Comparison of ENCODE assay signal across 8 cellular contexts in the genomic region with DNA sequence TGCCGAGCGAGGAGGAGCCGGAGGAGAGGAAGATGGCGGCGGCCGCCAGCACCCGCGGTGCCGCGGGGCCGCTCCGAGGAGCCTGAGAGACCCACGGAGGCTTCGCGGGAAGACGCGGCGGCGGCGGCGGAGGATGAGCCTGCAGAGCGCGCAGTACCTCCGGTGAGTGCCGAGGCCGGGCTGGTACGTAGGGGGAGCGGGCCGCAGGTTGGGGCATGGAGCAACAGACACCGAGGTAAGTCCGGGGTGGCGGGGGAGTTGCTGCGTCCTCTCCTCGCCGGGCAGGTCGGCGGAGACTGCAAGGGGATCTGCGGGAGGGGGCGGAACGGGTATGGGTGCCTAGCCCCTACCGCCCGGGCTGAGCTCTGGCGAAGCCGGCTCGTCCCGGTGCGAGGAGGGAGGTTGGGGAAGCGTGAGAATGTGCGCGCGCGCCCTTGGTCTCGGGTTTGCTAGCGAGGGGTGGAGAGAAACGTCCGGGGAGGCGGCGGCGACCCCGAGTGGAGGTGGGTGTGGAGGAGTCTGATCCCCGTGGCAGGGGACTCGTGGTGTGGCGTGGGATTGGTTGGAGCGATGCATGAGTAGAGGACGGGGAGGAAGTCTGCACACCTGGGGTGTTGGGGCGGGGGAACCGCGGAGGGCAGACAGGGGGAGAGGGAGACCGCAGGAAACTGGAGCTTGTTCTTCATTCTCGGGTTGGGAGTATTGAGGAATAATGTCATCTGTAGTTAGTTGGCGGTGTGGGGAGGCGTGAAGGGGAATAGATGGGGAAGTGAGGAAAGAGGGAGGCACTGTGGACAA. TPM values are rescaled to one million over a fixed set of nuclear protein-coding genes. Genes with fewer than 3 reads are reported as not detected.
DNase-seq lines count a peak whose midpoint lies in the region; ATAC-seq and TF ChIP-seq lines count a peak whose summit lies in the region.

A gene with protein sequence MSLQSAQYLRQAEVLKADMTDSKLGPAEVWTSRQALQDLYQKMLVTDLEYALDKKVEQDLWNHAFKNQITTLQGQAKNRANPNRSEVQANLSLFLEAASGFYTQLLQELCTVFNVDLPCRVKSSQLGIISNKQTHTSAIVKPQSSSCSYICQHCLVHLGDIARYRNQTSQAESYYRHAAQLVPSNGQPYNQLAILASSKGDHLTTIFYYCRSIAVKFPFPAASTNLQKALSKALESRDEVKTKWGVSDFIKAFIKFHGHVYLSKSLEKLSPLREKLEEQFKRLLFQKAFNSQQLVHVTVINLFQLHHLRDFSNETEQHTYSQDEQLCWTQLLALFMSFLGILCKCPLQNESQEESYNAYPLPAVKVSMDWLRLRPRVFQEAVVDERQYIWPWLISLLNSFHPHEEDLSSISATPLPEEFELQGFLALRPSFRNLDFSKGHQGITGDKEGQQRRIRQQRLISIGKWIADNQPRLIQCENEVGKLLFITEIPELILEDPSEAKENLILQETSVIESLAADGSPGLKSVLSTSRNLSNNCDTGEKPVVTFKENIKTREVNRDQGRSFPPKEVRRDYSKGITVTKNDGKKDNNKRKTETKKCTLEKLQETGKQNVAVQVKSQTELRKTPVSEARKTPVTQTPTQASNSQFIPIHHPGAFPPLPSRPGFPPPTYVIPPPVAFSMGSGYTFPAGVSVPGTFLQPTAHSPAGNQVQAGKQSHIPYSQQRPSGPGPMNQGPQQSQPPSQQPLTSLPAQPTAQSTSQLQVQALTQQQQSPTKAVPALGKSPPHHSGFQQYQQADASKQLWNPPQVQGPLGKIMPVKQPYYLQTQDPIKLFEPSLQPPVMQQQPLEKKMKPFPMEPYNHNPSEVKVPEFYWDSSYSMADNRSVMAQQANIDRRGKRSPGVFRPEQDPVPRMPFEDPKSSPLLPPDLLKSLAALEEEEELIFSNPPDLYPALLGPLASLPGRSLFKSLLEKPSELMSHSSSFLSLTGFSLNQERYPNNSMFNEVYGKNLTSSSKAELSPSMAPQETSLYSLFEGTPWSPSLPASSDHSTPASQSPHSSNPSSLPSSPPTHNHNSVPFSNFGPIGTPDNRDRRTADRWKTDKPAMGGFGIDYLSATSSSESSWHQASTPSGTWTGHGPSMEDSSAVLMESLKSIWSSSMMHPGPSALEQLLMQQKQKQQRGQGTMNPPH (plus strand): TSS at position 12 of the 798 bp plus-strand sequence. CDS start 122 bp downstream, at position 134.

- DNase-seq in AG10803 (ENCODE audit: low read depth): peak; percentile 17
- DNase-seq in hypothalamus (lab: John Stamatoyannopoulos, UW): peak in 37 of 51 donors; percentile 11 to 82 (median 47)
- peak; percentile 26 to 34 for DNase-seq in gastrocnemius medialis
- DNase-seq in NCI-H1436 treated with DMSO at 0.1 percent for 48 hours (lab: John Stamatoyannopoulos, UW): no peak

- peak within 1 kb of the TSS; percentile 97 for H3K27ac ChIP-seq in angular gyrus (ENCODE audit: low read depth, low read length)
- peak within 1 kb of the TSS; percentile 96 to 98 (median 98) for H3K27ac ChIP-seq in gastrocnemius medialis

- no peaks in the 10 kb centered on the region for H3K27me3 ChIP-seq in gastrocnemius medialis

- ATAC-seq in HG03354 (IDR thresholded peaks at IDR 0.05; ENCODE audit: poor library complexity, severe bottlenecking, unreplicated experiment) (peak; percentile 13), SK-N-SH treated with all-trans-retinoic acid at 6 μM for 48 hours (peak; percentile 4), gastrocnemius medialis (peak; percentile 5)

- H3K4me3 ChIP-seq in AG10803 (ENCODE audit: low read length) (peak within 1 kb of the TSS; percentile 83), gastrocnemius medialis (peak within 1 kb of the TSS; percentile 95 to 99 (median 97))

- in situ Hi-C loops in GM18951 (cut with MboI; ENCODE audit: low sequenced_read_pairs, unreplicated experiment) (no loop called here), gastrocnemius medialis (cut with MboI; ENCODE audit: low sequenced_read_pairs in 4 of 4) (loop anchor here in 3 of 4 donors (5.0 to 25.0 kb wide), 7 partner anchors 70 to 440 kb away; a partner anchor contains a TSS)

- H3K9me3 ChIP-seq in gastrocnemius medialis: no peaks in the 10 kb centered on the region

- intact Hi-C loops in gastrocnemius medialis (cut with DNase I; ENCODE audit: low total_unique reads): loop anchor here (1.0 to 5.0 kb wide), 6 partner anchors 163 to 1685 kb away; a partner anchor contains a TSS

- TF ChIP-seq POLR2A in GM18951 (IDR thresholded peaks at IDR 0.05; ENCODE audit: extremely low read depth, insufficient read depth, insufficient read length) (peak; percentile 74), gastrocnemius medialis (IDR thresholded peaks at IDR 0.05) (peak in 1 of 2 donors; percentile 39)

- TF ChIP-seq CTCF in AG10803 (conservative IDR thresholded peaks at IDR 0.05; ENCODE audit: low read length) (no peak), gastrocnemius medialis (IDR thresholded peaks at IDR 0.05 in 4 of 5, conservative IDR thresholded peaks at IDR 0.05 in 1 of 5) (no peak)

- peaks cover 37 to 43% of the 10 kb centered on the region in 2 donors for H3K4me1 ChIP-seq in gastrocnemius medialis

- H3K36me3 ChIP-seq in gastrocnemius medialis: no peaks in the 10 kb centered on the region

TF ChIP-seq in SK-N-SH treated with all-trans-retinoic acid at 6 μM for 48 hours, 23 proteins besides CTCF, POLR2A, EP300 and RAD21:
- TF ChIP-seq ESRRG (CRISPR knock-in tag; IDR thresholded peaks at IDR 0.05) (no peak), ZNF8 (CRISPR knock-in tag; IDR thresholded peaks at IDR 0.05) (no peak), ZNF70 (CRISPR knock-in tag; IDR thresholded peaks at IDR 0.05) (no peak)
- TF ChIP-seq, protein P1, sequence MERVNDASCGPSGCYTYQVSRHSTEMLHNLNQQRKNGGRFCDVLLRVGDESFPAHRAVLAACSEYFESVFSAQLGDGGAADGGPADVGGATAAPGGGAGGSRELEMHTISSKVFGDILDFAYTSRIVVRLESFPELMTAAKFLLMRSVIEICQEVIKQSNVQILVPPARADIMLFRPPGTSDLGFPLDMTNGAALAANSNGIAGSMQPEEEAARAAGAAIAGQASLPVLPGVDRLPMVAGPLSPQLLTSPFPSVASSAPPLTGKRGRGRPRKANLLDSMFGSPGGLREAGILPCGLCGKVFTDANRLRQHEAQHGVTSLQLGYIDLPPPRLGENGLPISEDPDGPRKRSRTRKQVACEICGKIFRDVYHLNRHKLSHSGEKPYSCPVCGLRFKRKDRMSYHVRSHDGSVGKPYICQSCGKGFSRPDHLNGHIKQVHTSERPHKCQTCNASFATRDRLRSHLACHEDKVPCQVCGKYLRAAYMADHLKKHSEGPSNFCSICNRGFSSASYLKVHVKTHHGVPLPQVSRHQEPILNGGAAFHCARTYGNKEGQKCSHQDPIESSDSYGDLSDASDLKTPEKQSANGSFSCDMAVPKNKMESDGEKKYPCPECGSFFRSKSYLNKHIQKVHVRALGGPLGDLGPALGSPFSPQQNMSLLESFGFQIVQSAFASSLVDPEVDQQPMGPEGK (CRISPR knock-in tag; IDR thresholded peaks at IDR 0.05; ENCODE audit: borderline replicate concordance): no peak
TF ChIP-seq in SK-N-SH treated with all-trans-retinoic acid at 6 μM for 48 hours: peak in this region for 0.

RNA-seq across cellular contexts. Expression of the gene that starts here (rescaled TPM):
- total RNA-seq in gastrocnemius medialis: 10 to 100 TPM; 19.2 to 28.7 (median 26.1) TPM
